ENCODE assay signal across 8 cellular contexts in the genomic region with DNA sequence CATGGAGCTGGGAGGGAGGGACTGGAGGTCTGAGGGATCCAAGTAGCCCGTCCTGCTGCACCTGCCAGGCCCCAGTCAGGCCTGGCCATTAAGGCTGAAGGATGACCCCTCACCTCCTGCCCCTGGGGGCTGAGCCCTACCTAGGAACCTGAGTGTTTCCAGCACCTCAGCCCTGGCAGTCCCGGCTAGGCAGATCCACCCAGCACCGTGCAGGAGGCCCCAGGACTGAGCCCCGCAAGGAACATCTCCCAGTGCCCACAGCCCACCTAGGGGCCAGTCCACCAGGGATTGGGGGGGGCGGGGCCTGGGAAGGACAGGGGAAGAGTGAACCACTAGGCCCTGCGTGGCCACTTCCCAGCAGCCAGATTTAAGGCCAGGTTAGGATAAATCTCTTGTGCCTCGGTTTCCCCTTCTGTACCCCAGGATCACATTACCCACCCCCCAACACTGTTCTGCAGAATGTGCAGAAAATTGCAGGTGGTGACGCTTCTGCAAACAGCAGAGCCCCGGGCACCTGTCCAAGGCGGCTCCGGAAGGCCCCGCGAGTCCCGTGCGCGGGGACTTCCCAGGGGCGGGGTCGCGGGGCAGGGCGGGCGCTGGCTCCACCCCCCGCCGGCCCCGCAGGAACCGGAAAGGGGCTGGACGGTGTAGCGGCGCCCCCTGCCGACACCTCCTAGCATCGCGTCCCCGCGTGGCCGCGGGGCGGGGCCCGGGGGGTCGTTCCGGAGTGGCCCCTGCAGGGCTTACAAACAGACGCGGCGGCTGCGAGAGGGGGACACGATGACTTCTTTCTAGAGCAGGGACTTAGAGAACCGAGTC. TPM values are rescaled to one million over a fixed set of nuclear protein-coding genes. Genes with fewer than 3 reads are reported as not detected.
DNase-seq lines count a peak whose midpoint lies in the region; ATAC-seq and TF ChIP-seq lines count a peak whose summit lies in the region.

No MANE protein-coding gene starts in this region.

- peaks cover 0 to 5% (median 0%) of the 10 kb centered on the region in 9 donors for H3K27me3 ChIP-seq in heart left ventricle
- H3K27me3 ChIP-seq in psoas muscle (ENCODE audit: insufficient read depth in 3 of 3, low read length in 2 of 3), result peaks cover 0 to under 1% (median 0%) of the 10 kb centered on the region in 3 donors

- H3K4me1 ChIP-seq in heart left ventricle (peaks cover 0 to 29% (median 12%) of the 10 kb centered on the region in 12 donors), psoas muscle (peaks cover 9% of the 10 kb centered on the region), urinary bladder (ENCODE audit: insufficient read depth) (no peaks in the 10 kb centered on the region)

- H3K9me3 ChIP-seq in KOPT-K1 (ENCODE audit: insufficient read depth, low read length, poor library complexity, severe bottlenecking) (no peaks in the 10 kb centered on the region), heart left ventricle (no peaks in the 10 kb centered on the region), psoas muscle (no peaks in the 10 kb centered on the region)

- whole genome bisulfite sequencing in heart left ventricle, 4 donors, result 6 to 10% (median 9%) methylated on average over 12 to 45 of the region's 45 CpGs
- WGBS in psoas muscle, 3 donors, result 5 to 8% (median 6%) methylated on average over 34 to 45 of the region's 45 CpGs
- WGBS in urinary bladder, result 8% methylated on average over 45 of the region's 45 CpGs

- H3K27me3 Mint-ChIP-seq in activated naive CD8-positive, alpha-beta T cell, result no peaks in the 10 kb centered on the region

- H3K4me1 Mint-ChIP-seq in activated naive CD8-positive, alpha-beta T cell (ENCODE audit: low read depth), result peaks cover 18% of the 10 kb centered on the region

- DNase-seq in ELR (ENCODE audit: low read depth) (peak; percentile 77), SKM-1 treated with dmso at 0.1 percent for 144 hours (lab: John Stamatoyannopoulos, UW; ENCODE audit: unreplicated experiment) (peak; percentile 55), heart left ventricle (peak; percentile 80 to 92 (median 87)), psoas muscle (peak; percentile 82 to 91)

- H3K4me3 Mint-ChIP-seq in activated naive CD8-positive, alpha-beta T cell, result peak overlapping the region; percentile 17

- no peaks in the 10 kb centered on the region for H3K9me3 Mint-ChIP-seq in activated naive CD8-positive, alpha-beta T cell (ENCODE audit: low read depth)

- ATAC-seq in GM21825 (IDR thresholded peaks at IDR 0.05; ENCODE audit: unreplicated experiment) (peak; percentile 63), heart left ventricle (peak; percentile 56 to 86 (median 78)), psoas muscle (peak; percentile 78 to 84 (median 80))

- H3K27ac Mint-ChIP-seq in activated naive CD8-positive, alpha-beta T cell, result peak overlapping the region; percentile 22

- intact Hi-C loops in heart left ventricle (cut with DNase I) (loop anchor here (1.0 to 10.0 kb wide), 11 partner anchors 56 to 672 kb away; partner anchors contain the start of gene PWWP2B (in 1 of the 10)), psoas muscle (cut with DNase I) (loop anchor here (1.0 to 5.0 kb wide), 3 partner anchors 65 to 231 kb away; no protein-coding TSS in a partner anchor)

- H3K4me3 ChIP-seq in heart left ventricle (peak overlapping the region in 9 of 12 donors; percentile 1 to 37 (median 17)), psoas muscle (peak overlapping the region; percentile 2), urinary bladder (ENCODE audit: low read depth, low read length) (no peak overlapping the region)

- no peak for TF ChIP-seq POLR2A in heart left ventricle (IDR thresholded peaks at IDR 0.05)

- TF ChIP-seq CTCF in heart left ventricle (IDR thresholded peaks at IDR 0.05) (peak; percentile 92 to 99 (median 97)), psoas muscle (IDR thresholded peaks at IDR 0.05) (peak; percentile 97)

- H3K27ac ChIP-seq in KOPT-K1 (ENCODE audit: low read depth, low read length, poor library complexity, severe bottlenecking) (peak overlapping the region; percentile 55), heart left ventricle (peak overlapping the region in 1 of 12 donors; percentile 43), psoas muscle (peak overlapping the region; percentile 7), urinary bladder (ENCODE audit: low read depth) (peak overlapping the region; percentile 46)

- H3K36me3 ChIP-seq in KOPT-K1 (ENCODE audit: insufficient read depth, low read length), result no peaks in the 10 kb centered on the region
- no peaks in the 10 kb centered on the region for H3K36me3 ChIP-seq in heart left ventricle
- no peaks in the 10 kb centered on the region for H3K36me3 ChIP-seq in psoas muscle (ENCODE audit: insufficient read depth in 1 of 2, low read depth in 1 of 2)
- no peaks in the 10 kb centered on the region for H3K36me3 ChIP-seq in urinary bladder (ENCODE audit: insufficient read depth)

- H3K36me3 Mint-ChIP-seq in activated naive CD8-positive, alpha-beta T cell, result no peaks in the 10 kb centered on the region

RNA-seq across cellular contexts. Expression of gene PWWP2B, which starts 55.9 kb away (rescaled TPM):
- 10 to 100 TPM; 10.5 to 23.5 (median 15.3) TPM for total RNA-seq in heart left ventricle
- 10 to 100 TPM; 13.8 to 19.7 TPM for polyA plus RNA-seq in heart left ventricle
- total RNA-seq in psoas muscle, result 10 to 100 TPM; 14.5 to 25.0 (median 21.9) TPM
- polyA plus RNA-seq in psoas muscle, result 10 to 100 TPM; 18.6 to 35.2 (median 23.4) TPM
- total RNA-seq in urinary bladder, result 6.8 TPM
- 16.6 TPM for polyA plus RNA-seq in urinary bladder
